In the genomic region with DNA sequence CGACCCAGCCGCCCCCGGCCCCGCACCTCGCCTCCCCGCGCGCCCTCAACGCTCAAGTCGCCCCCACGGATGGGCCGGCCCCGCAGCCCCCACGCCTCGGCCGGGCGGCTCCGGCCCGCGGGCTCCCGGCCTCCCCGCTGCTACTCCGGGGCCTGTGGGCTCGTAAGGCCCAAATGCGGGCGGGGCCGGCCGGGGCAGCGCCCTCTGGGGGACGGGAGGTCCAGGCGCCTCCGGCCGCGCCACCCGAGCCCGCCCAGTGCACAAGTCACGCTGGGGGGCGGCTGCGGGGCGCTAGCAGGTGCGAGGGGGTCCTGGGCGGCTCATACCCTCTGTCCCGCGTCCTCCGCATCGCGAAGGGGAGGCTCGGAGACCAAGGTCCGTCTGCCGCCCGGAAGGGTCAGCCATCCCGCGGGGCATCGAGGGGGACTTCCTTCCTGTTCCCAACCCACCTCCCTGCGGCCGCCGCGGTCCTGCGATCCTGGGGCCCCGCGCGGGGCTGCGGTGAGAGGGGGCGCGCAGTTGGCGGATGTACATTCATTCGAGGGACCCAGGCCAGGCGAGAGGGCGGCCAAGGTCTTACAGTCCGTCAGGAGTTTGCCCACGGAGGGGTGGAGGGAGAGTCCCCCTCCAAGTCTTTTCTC, we compare ENCODE assay signal across 1 cellular context.
A peak's percentile ranks its signal among the peaks of the same experiment; 100 is the strongest.
TF ChIP-seq lines count a peak whose summit lies in the region.

TSS of gene CIZ1 (minus strand) at position 167 of the 641 bp plus-strand sequence. CDS start 715 bp downstream, outside the sequence.

TF ChIP-seq in WTC11, 78 proteins besides CTCF, POLR2A, EP300 and RAD21 (continued from another document):
- no peak for TF ChIP-seq TEAD4 (CRISPR knock-in tag; IDR thresholded peaks at IDR 0.05)
- no peak for TF ChIP-seq ETV6 (CRISPR knock-in tag; IDR thresholded peaks at IDR 0.05)
- TF ChIP-seq NFATC4 (CRISPR knock-in tag; IDR thresholded peaks at IDR 0.05): no peak
- TF ChIP-seq GABPB1 (CRISPR knock-in tag; IDR thresholded peaks at IDR 0.05): peak; percentile 51; the same call in 1 of the 2 replicates
- peak; percentile 70; the same call in 1 of the 2 replicates for TF ChIP-seq MYBL2 (CRISPR knock-in tag; IDR thresholded peaks at IDR 0.05)
- TF ChIP-seq E2F5 (CRISPR knock-in tag; IDR thresholded peaks at IDR 0.05): peak; percentile 73
- TF ChIP-seq TCF7 (CRISPR knock-in tag; IDR thresholded peaks at IDR 0.05; ENCODE audit: low read depth): peak; percentile 61; the same call in 1 of the 2 replicates
- peak; percentile 31; the same call in 1 of the 2 replicates for TF ChIP-seq RELA (CRISPR knock-in tag; IDR thresholded peaks at IDR 0.05; ENCODE audit: borderline replicate concordance)
- TF ChIP-seq NFE2L1 (CRISPR knock-in tag; IDR thresholded peaks at IDR 0.05): peak; percentile 11; the same call in 1 of the 2 replicates
- 0 out of 2 replicates have a peak, but pooled peaks have one; percentile 42 for TF ChIP-seq CREM (CRISPR knock-in tag; IDR thresholded peaks at IDR 0.05)
- TF ChIP-seq TEAD1 (CRISPR knock-in tag; IDR thresholded peaks at IDR 0.05): peak; percentile 76
- TF ChIP-seq, protein P1, sequence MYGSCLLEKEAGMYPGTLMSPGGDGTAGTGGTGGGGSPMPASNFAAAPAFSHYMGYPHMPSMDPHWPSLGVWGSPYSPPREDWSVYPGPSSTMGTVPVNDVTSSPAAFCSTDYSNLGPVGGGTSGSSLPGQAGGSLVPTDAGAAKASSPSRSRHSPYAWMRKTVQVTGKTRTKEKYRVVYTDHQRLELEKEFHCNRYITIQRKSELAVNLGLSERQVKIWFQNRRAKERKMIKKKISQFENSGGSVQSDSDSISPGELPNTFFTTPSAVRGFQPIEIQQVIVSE (CRISPR knock-in tag; IDR thresholded peaks at IDR 0.05; ENCODE audit: borderline replicate concordance): no peak
- TF ChIP-seq JAZF1 (CRISPR knock-in tag; IDR thresholded peaks at IDR 0.05): no peak
- no peak for TF ChIP-seq ZNF317 (CRISPR knock-in tag; IDR thresholded peaks at IDR 0.05; ENCODE audit: borderline replicate concordance, low read depth)
